ENCODE assay signal across 18 cellular contexts in the genomic region with DNA sequence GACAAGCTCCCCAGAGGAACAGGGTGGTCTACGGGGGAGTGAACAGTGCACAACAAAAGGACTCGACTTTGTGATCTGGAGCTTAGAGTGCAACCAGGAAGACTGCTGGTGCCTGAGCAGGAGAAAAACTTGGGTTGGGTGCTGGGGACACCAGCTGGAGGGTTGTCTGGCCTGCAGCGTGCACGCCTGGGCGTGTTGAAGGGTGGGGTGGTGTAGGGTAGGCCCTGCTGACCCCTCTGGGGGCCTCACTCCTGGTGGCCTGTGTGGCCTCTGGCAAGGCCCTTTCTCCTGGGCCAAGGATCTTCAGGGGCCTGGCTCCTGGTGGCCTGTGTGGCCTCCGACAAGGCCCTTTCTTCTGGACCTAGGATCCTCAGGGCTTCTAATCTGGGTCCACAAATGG.
"Had no signal": no experiment of that assay in that cellular context is flagged by ENCODE, and none has a peak within 500 bp of the region (broad histone marks: within the 10 kb centered on the region; RNA-seq: fewer than 3 reads in every experiment).

No MANE protein-coding gene starts in this region.

- H3K4me3 Mint-ChIP-seq: activated B cell treated with CpG ODN at 0.5 μM for 24 hours; activated T-helper 1 cell treated with anti-CD3 and anti-CD28 coated beads, Interleukin-12 subunit alpha, Interleukin-12 subunit beta, Interleukin-2, Interleukin-4 antibody, amounts not matched to agents 30 ng/mL and 10 ng/mL and 1 ng/mL, durations not matched to agents 14 hours and 24 hours and 36 hours; T-helper 17 cell had no signal

- H3K27ac Mint-ChIP-seq: activated B cell treated with CpG ODN at 0.5 μM for 24 hours; activated T-helper 1 cell treated with anti-CD3 and anti-CD28 coated beads, Interleukin-12 subunit alpha, Interleukin-12 subunit beta, Interleukin-2, Interleukin-4 antibody, amounts not matched to agents 30 ng/mL and 10 ng/mL and 1 ng/mL, durations not matched to agents 14 hours and 24 hours and 36 hours; T-helper 17 cell had no signal

- ATAC-seq: T-helper 17 cell had no signal

- H3K27me3 Mint-ChIP-seq: activated B cell treated with CpG ODN at 0.5 μM for 24 hours, naive B cell, T-helper 17 cell had no signal

- DNase-seq: activated B cell treated with CpG ODN at 0.5 μM for 24 hours; activated CD4-positive, alpha-beta T cell treated with anti-CD3 and anti-CD28 coated beads for 48 hours; activated naive CD4-positive, alpha-beta T cell treated with anti-CD3 and anti-CD28 coated beads, Interleukin-2, amount 50 U/mL, for 16 hours; amniotic stem cell; caudate nucleus; effector CD4-positive, alpha-beta T cell; esophagus squamous epithelium; hypothalamus; left ventricle myocardium inferior; naive B cell; posterior cingulate gyrus; retina; stimulated activated CD4-positive, alpha-beta T cell treated with anti-CD3 and anti-CD28 coated beads, Interleukin-4, amount 100 ng/mL, for 1 hour; stimulated activated naive CD4-positive, alpha-beta T cell; T-helper 17 cell had no signal

- H3K27ac ChIP-seq: coronary artery, esophagus squamous epithelium, left ventricle myocardium inferior, upper lobe of left lung had no signal

- H3K9me3 Mint-ChIP-seq: activated B cell treated with CpG ODN at 0.5 μM for 24 hours; activated T-helper 1 cell treated with anti-CD3 and anti-CD28 coated beads, Interleukin-12 subunit alpha, Interleukin-12 subunit beta, Interleukin-2, Interleukin-4 antibody, amounts not matched to agents 30 ng/mL and 10 ng/mL and 1 ng/mL, durations not matched to agents 14 hours and 24 hours and 36 hours; naive B cell had no signal
